In genomic region chr5:107654827-107655226, GRCh38 we compare ENCODE assay signal across 2 cellular contexts.
TF ChIP-seq lines count a peak whose summit lies in the region.

No MANE protein-coding gene starts in this region.

TF ChIP-seq in A549, 52 proteins besides CTCF, POLR2A, EP300 and RAD21:
- TF ChIP-seq RFX5 (IDR thresholded peaks at IDR 0.05) (no peak), MAFK (IDR thresholded peaks at IDR 0.05; ENCODE audit: partially characterized antibody) (peak; percentile 81), E2F6 (IDR thresholded peaks at IDR 0.05; ENCODE audit: borderline replicate concordance, low read depth) (no peak), USF2 (IDR thresholded peaks at IDR 0.05) (no peak)
TF ChIP-seq in A549: peak in this region for 1.

TF ChIP-seq in K562, 482 proteins besides CTCF, POLR2A, EP300 and RAD21:
- TF ChIP-seq MAFG (tag; conservative IDR thresholded peaks at IDR 0.05) (0 out of 2 replicates have a peak, but pooled peaks have one; percentile 18), ZNF316 (IDR thresholded peaks at IDR 0.05) (0 out of 2 replicates have a peak, but pooled peaks have one; percentile 15), SREBF2 (CRISPR knock-in tag; IDR thresholded peaks at IDR 0.05) (no peak)
